In the genomic region with DNA sequence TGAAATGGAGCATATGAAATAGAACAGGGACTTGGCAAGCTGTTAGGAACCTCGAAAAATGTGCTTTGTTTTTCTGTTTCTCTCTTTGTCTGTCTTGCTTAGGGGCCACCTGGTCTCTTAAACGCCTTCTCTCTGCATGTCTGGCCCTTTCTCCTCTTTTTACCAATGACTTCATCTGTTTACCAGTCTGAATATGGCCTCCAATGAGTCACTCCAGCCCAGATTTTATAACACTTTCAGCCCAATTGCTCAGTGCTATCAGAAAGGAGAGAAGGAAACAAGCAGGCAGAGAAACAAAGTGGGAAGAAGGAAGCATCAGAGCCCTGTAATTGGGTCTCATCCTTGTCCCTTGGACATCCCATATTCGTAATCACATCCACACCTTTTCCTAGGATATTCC, we compare ENCODE assay signal across 11 cellular contexts.
DNase-seq lines count a peak whose midpoint lies in the region; ATAC-seq and TF ChIP-seq lines count a peak whose summit lies in the region.
"Had no signal": no experiment of that assay in that cellular context is flagged by ENCODE, and none has a peak within 500 bp of the region (broad histone marks: within the 10 kb centered on the region; RNA-seq: fewer than 3 reads in every experiment).

No MANE protein-coding gene starts in this region.

- H2BK5ac ChIP-seq in neuronal stem cell (ENCODE audit: low read length) = no peak overlapping the region

- no peak for ATAC-seq in HG02884 (IDR thresholded peaks at IDR 0.05; ENCODE audit: unreplicated experiment)
- no peak for ATAC-seq in upper lobe of right lung

- no peak overlapping the region for H2BK120ac ChIP-seq in neuronal stem cell (ENCODE audit: low read depth, low read length)

- TF ChIP-seq POLR2A in esophagus muscularis mucosa (IDR thresholded peaks at IDR 0.05; ENCODE audit: low read depth) = no peak

- H3K23ac ChIP-seq in neuronal stem cell (ENCODE audit: low read depth, low read length, poor library complexity) = no peak overlapping the region

- H3K14ac ChIP-seq in neuronal stem cell (ENCODE audit: low read length) = no peak overlapping the region

- no peak overlapping the region for H2BK15ac ChIP-seq in neuronal stem cell (ENCODE audit: low read length)

- H4K91ac ChIP-seq in neuronal stem cell (ENCODE audit: low read depth, low read length, poor library complexity) = no peak overlapping the region

- no peak overlapping the region for H4K8ac ChIP-seq in neuronal stem cell (ENCODE audit: low read depth, low read length)

- peak overlapping the region; percentile 39 for H2AFZ ChIP-seq in neuronal stem cell (ENCODE audit: low read length)

- WGBS in neuronal stem cell (ENCODE audit: extremely low coverage in 2 of 2, insufficient read length in 2 of 2, insufficient replicate concordance in 1 of 2), 2 donors = no CpG with 5 or more reads among the region's 3 CpGs
- 52% methylated on average over 3 of the region's 3 CpGs for WGBS in esophagus muscularis mucosa

- H3K18ac ChIP-seq in neuronal stem cell (ENCODE audit: low read length) = no peak overlapping the region

- H3K9me3 ChIP-seq in neuronal stem cell (replicated peaks in 1 of 2; ENCODE audit: control insufficient read depth in 2 of 2, insufficient read depth in 1 of 2, low read depth in 1 of 2, low read length in 2 of 2) = peaks cover 0 to 8% of the 10 kb centered on the region in 2 donors
- no peaks in the 10 kb centered on the region for H3K9me3 ChIP-seq in esophagus muscularis mucosa
- H3K9me3 ChIP-seq in upper lobe of right lung = no peaks in the 10 kb centered on the region

- DNase-seq in DMS53 treated with DMSO at 0.1 percent for 48 hours (lab: John Stamatoyannopoulos, UW; ENCODE audit: unreplicated experiment) (peak; percentile 87), NCI-H226 (peak; percentile 56), dedifferentiated amniotic fluid mesenchymal stem cell (ENCODE audit: extremely low spot score) (peak; percentile 37), neuronal stem cell (ENCODE audit: low spot score) (no peak), NCI-H128 (lab: John Stamatoyannopoulos, UW; ENCODE audit: unreplicated experiment) (no peak), esophagus muscularis mucosa (ENCODE audit: extremely low spot score) (no peak), upper lobe of right lung (no peak)
- DNase-seq: activated naive CD4-positive, alpha-beta T cell treated with anti-CD3 and anti-CD28 coated beads, Interleukin-2, amount 50 U/mL, for 16 hours had no signal

- H3K4me3 ChIP-seq in neuronal stem cell (ENCODE audit: low read length in 2 of 2) (no peak overlapping the region), esophagus muscularis mucosa (no peak overlapping the region), upper lobe of right lung (no peak overlapping the region)
- H3K4me3 ChIP-seq: SK-N-MC had no signal

- H3K27ac ChIP-seq in neuronal stem cell (replicated peaks; ENCODE audit: low read length) = no peak overlapping the region
- peak overlapping the region in 2 of 4 donors; percentile 28 to 44 for H3K27ac ChIP-seq in esophagus muscularis mucosa (replicated peaks in 1 of 4)
- no peak overlapping the region for H3K27ac ChIP-seq in upper lobe of right lung
- H3K27ac ChIP-seq: HL-60, SK-N-MC had no signal

- H3K9ac ChIP-seq in neuronal stem cell (ENCODE audit: low read depth, low read length, poor library complexity) = no peak overlapping the region

- no peaks in the 10 kb centered on the region for H3K79me1 ChIP-seq in neuronal stem cell (ENCODE audit: low read depth, low read length)

- H2AK5ac ChIP-seq in neuronal stem cell (ENCODE audit: low read depth, low read length) = no peak overlapping the region

- H3K36me3 ChIP-seq in neuronal stem cell (replicated peaks in 1 of 2; ENCODE audit: control insufficient read depth in 2 of 2, insufficient read depth in 2 of 2, low read length in 2 of 2) (no peaks in the 10 kb centered on the region), esophagus muscularis mucosa (no peaks in the 10 kb centered on the region), upper lobe of right lung (no peaks in the 10 kb centered on the region)

- peaks cover 12% of the 10 kb centered on the region in 2 donors for H3K4me1 ChIP-seq in neuronal stem cell (ENCODE audit: control insufficient read depth in 2 of 2, insufficient read depth in 1 of 2, low read depth in 1 of 2, low read length in 2 of 2)
- H3K4me1 ChIP-seq in esophagus muscularis mucosa = peaks cover 0 to 3% (median 0%) of the 10 kb centered on the region in 4 donors
- no peaks in the 10 kb centered on the region for H3K4me1 ChIP-seq in upper lobe of right lung

- H3K27me3 ChIP-seq in neuronal stem cell (ENCODE audit: control insufficient read depth in 3 of 3, insufficient read depth in 3 of 3, low read depth in 1 of 3, low read length in 3 of 3) = no peaks in the 10 kb centered on the region
- H3K27me3 ChIP-seq in esophagus muscularis mucosa = no peaks in the 10 kb centered on the region
- no peaks in the 10 kb centered on the region for H3K27me3 ChIP-seq in upper lobe of right lung

- no peak for TF ChIP-seq CTCF in esophagus muscularis mucosa (IDR thresholded peaks at IDR 0.05)
- TF ChIP-seq CTCF in upper lobe of right lung (IDR thresholded peaks at IDR 0.05) = no peak

- H3K4ac ChIP-seq in neuronal stem cell (ENCODE audit: low read length) = no peak overlapping the region

- no peak overlapping the region for H2BK12ac ChIP-seq in neuronal stem cell (ENCODE audit: low read length)

- intact Hi-C loops in esophagus muscularis mucosa (cut with DNase I) = no loop called here
- intact Hi-C loops in upper lobe of right lung (cut with DNase I) = no loop called here

- no peak for TF ChIP-seq EP300 in esophagus muscularis mucosa (IDR thresholded peaks at IDR 0.05)

- H3K4me2 ChIP-seq in neuronal stem cell (ENCODE audit: insufficient read depth, low read length, poor library complexity, severe bottlenecking) = no peak overlapping the region

Comparison
In these comparisons a context has a peak if more than half of its experiments do, and no peak if none do; other contexts are left out.
1. DNase-seq: peak in DMS53 treated with DMSO at 0.1 percent for 48 hours (single experiment), NCI-H226 (single experiment) and dedifferentiated amniotic fluid mesenchymal stem cell (single experiment); none in neuronal stem cell (single experiment), NCI-H128 (single experiment), esophagus muscularis mucosa (single experiment) and upper lobe of right lung (single experiment).